Comparison of ENCODE assay signal across 1 cellular context in genomic region chr1:151790071-151790939, GRCh38.
TF ChIP-seq lines count a peak whose summit lies in the region.

TSS of gene TDRKH (minus strand) at chr1:151790500. CDS start at chr1:151783022, 7,478 bp downstream.

TF ChIP-seq in HepG2, 621 proteins besides CTCF, POLR2A, EP300 and RAD21 (continued from another document and continues in another):
- TF ChIP-seq ZNF687 (CRISPR knock-in tag; IDR thresholded peaks at IDR 0.05): peak; percentile 97
- no peak for TF ChIP-seq ZBTB14 (CRISPR knock-in tag; IDR thresholded peaks at IDR 0.05)
- peak; percentile 39; the same call in 1 of the 2 replicates for TF ChIP-seq ZNF800 (CRISPR knock-in tag; IDR thresholded peaks at IDR 0.05)
- TF ChIP-seq RBFOX2 (IDR thresholded peaks at IDR 0.05; ENCODE audit: low read depth, low read length): peak; percentile 78
- no peak for TF ChIP-seq NR2F1 (CRISPR knock-in tag; IDR thresholded peaks at IDR 0.05)
- no peak for TF ChIP-seq ZNF670 (CRISPR knock-in tag; IDR thresholded peaks at IDR 0.05; ENCODE audit: borderline replicate concordance)
- peak; percentile 79; the same call in 1 of the 2 replicates for TF ChIP-seq GABPB1 (CRISPR knock-in tag; IDR thresholded peaks at IDR 0.05)
- no peak for TF ChIP-seq ATRX (CRISPR knock-in tag; IDR thresholded peaks at IDR 0.05; ENCODE audit: borderline replicate concordance)
- TF ChIP-seq ZNF580 (CRISPR knock-in tag; IDR thresholded peaks at IDR 0.05; ENCODE audit: borderline replicate concordance, low read depth): peak; percentile 77
- TF ChIP-seq STAT5B (CRISPR knock-in tag; IDR thresholded peaks at IDR 0.05): 0 out of 2 replicates have a peak, but pooled peaks have one; percentile 49
- no peak for TF ChIP-seq THRA (CRISPR knock-in tag; IDR thresholded peaks at IDR 0.05; ENCODE audit: borderline replicate concordance)
- peak; percentile 76; the same call in 1 of the 2 replicates for TF ChIP-seq ZIK1 (CRISPR knock-in tag; IDR thresholded peaks at IDR 0.05; ENCODE audit: borderline replicate concordance, low read depth)
- TF ChIP-seq ARNT2 (CRISPR knock-in tag; IDR thresholded peaks at IDR 0.05; ENCODE audit: low read depth): peak; percentile 78; the same call in 1 of the 2 replicates
- peak; percentile 84 for TF ChIP-seq MXD3 (CRISPR knock-in tag; IDR thresholded peaks at IDR 0.05)
- no peak for TF ChIP-seq RCOR2 (CRISPR knock-in tag; IDR thresholded peaks at IDR 0.05)
- no peak for TF ChIP-seq ZNF710 (CRISPR knock-in tag; IDR thresholded peaks at IDR 0.05; ENCODE audit: borderline replicate concordance)
- TF ChIP-seq NR1H2 (CRISPR knock-in tag; IDR thresholded peaks at IDR 0.05; ENCODE audit: borderline replicate concordance, low read depth): 0 out of 2 replicates have a peak, but pooled peaks have one; percentile 73
- TF ChIP-seq MYPOP (CRISPR knock-in tag; IDR thresholded peaks at IDR 0.05): peak; percentile 79
- TF ChIP-seq ZNF792 (CRISPR knock-in tag; IDR thresholded peaks at IDR 0.05): peak; percentile 87
- peak; percentile 61; the same call in 1 of the 2 replicates for TF ChIP-seq ZNF230 (CRISPR knock-in tag; IDR thresholded peaks at IDR 0.05)
- peak; percentile 65; the same call in 1 of the 2 replicates for TF ChIP-seq SKIL (CRISPR knock-in tag; IDR thresholded peaks at IDR 0.05; ENCODE audit: borderline replicate concordance)
- peak; percentile 69 for TF ChIP-seq MYC (CRISPR knock-in tag; IDR thresholded peaks at IDR 0.05; ENCODE audit: borderline replicate concordance)
- TF ChIP-seq ZNF749 (CRISPR knock-in tag; IDR thresholded peaks at IDR 0.05; ENCODE audit: borderline replicate concordance): 0 out of 2 replicates have a peak, but pooled peaks have one; percentile 62
- TF ChIP-seq CSRNP1 (CRISPR knock-in tag; IDR thresholded peaks at IDR 0.05): peak; percentile 92
- TF ChIP-seq THAP11 (CRISPR knock-in tag; IDR thresholded peaks at IDR 0.05): peak; percentile 60
- peak; percentile 92 for TF ChIP-seq ZNF138 (CRISPR knock-in tag; IDR thresholded peaks at IDR 0.05; ENCODE audit: low read depth)
- TF ChIP-seq ZBTB46 (CRISPR knock-in tag; IDR thresholded peaks at IDR 0.05; ENCODE audit: borderline replicate concordance): no peak
- TF ChIP-seq SUZ12 (IDR thresholded peaks at IDR 0.05; ENCODE audit: low read depth, low read length): no peak
- peak; percentile 88 for TF ChIP-seq TBX3 (IDR thresholded peaks at IDR 0.05; ENCODE audit: borderline replicate concordance)
- peak; percentile 99 for TF ChIP-seq HMG20B (CRISPR knock-in tag; conservative IDR thresholded peaks at IDR 0.05)
- TF ChIP-seq ZNF776 (CRISPR knock-in tag; IDR thresholded peaks at IDR 0.05): no peak
- TF ChIP-seq MIER3 (CRISPR knock-in tag; IDR thresholded peaks at IDR 0.05; ENCODE audit: borderline replicate concordance): 0 out of 2 replicates have a peak, but pooled peaks have one; percentile 17
- 0 out of 2 replicates have a peak, but pooled peaks have one; percentile 43 for TF ChIP-seq BRD4 (CRISPR knock-in tag; IDR thresholded peaks at IDR 0.05)
- no peak for TF ChIP-seq CENPBD1 (CRISPR knock-in tag; IDR thresholded peaks at IDR 0.05; ENCODE audit: borderline replicate concordance, low read depth)
- TF ChIP-seq ZNF770 (CRISPR knock-in tag; IDR thresholded peaks at IDR 0.05): no peak
